21 cellular contexts compared by ENCODE assay signal in genomic region chr1:54922040-54922761, GRCh38. TPM values are rescaled to one million over a fixed set of nuclear protein-coding genes. Genes with fewer than 3 reads are reported as not detected.
"Had no signal": no experiment of that assay in that cellular context is flagged by ENCODE, and none has a peak within 500 bp of the region (broad histone marks: within the 10 kb centered on the region; RNA-seq: fewer than 3 reads in every experiment).

No MANE protein-coding gene starts in this region.

- H3K4me3 Mint-ChIP-seq: activated B cell treated with CpG ODN at 0.5 μM for 24 hours; activated CD8-positive, alpha-beta T cell treated with anti-CD3 and anti-CD28 coated beads for 36 hours; activated naive CD8-positive, alpha-beta T cell treated with anti-CD3 and anti-CD28 coated beads for 36 hours; natural killer cell treated with Interleukin-12 subunit alpha and Interleukin-12 subunit beta and Interleukin-15 and Interleukin-18, amount 100 ng/mL, for 72 hours; stimulated activated naive CD8-positive, alpha-beta T cell treated with anti-CD3 and anti-CD28 coated beads, Interleukin-15, amount 100 ng/mL, for 72 hours had no signal

- H3K36me3 ChIP-seq: brain microvascular endothelial cell, sigmoid colon, thoracic aorta had no signal

- H3K27ac ChIP-seq: brain microvascular endothelial cell, sigmoid colon, thoracic aorta had no signal

- ATAC-seq: activated CD8-positive, alpha-beta T cell treated with anti-CD3 and anti-CD28 coated beads for 36 hours; natural killer cell treated with Interleukin-12 subunit alpha and Interleukin-12 subunit beta and Interleukin-15 and Interleukin-18, amount 100 ng/mL, for 72 hours; stimulated activated naive CD8-positive, alpha-beta T cell treated with anti-CD3 and anti-CD28 coated beads, Interleukin-15, amount 100 ng/mL, for 72 hours had no signal

- H3K4me1 Mint-ChIP-seq: activated B cell treated with CpG ODN at 0.5 μM for 24 hours; activated naive CD8-positive, alpha-beta T cell treated with anti-CD3 and anti-CD28 coated beads for 36 hours; stimulated activated naive CD8-positive, alpha-beta T cell treated with anti-CD3 and anti-CD28 coated beads, Interleukin-15, amount 100 ng/mL, for 72 hours had no signal

- H3K9me3 ChIP-seq: sigmoid colon, thoracic aorta had no signal

- H3K4me3 ChIP-seq: sigmoid colon, thoracic aorta had no signal

- H3K36me3 Mint-ChIP-seq: natural killer cell treated with Interleukin-12 subunit alpha and Interleukin-12 subunit beta and Interleukin-15 and Interleukin-18, amount 100 ng/mL, for 72 hours had no signal

- FAIRE-seq: endothelial cell of umbilical vein, frontal cortex, islet of Langerhans had no signal

- H3K9me3 Mint-ChIP-seq: activated CD8-positive, alpha-beta T cell treated with anti-CD3 and anti-CD28 coated beads for 36 hours; activated naive CD8-positive, alpha-beta T cell treated with anti-CD3 and anti-CD28 coated beads for 36 hours; natural killer cell treated with Interleukin-12 subunit alpha and Interleukin-12 subunit beta and Interleukin-15 and Interleukin-18, amount 100 ng/mL, for 72 hours; stimulated activated naive CD8-positive, alpha-beta T cell treated with anti-CD3 and anti-CD28 coated beads, Interleukin-15, amount 100 ng/mL, for 72 hours had no signal

- H3K27ac Mint-ChIP-seq: activated B cell treated with CpG ODN at 0.5 μM for 24 hours; activated CD8-positive, alpha-beta T cell treated with anti-CD3 and anti-CD28 coated beads for 36 hours; activated naive CD8-positive, alpha-beta T cell treated with anti-CD3 and anti-CD28 coated beads for 36 hours; natural killer cell treated with Interleukin-12 subunit alpha and Interleukin-12 subunit beta and Interleukin-15 and Interleukin-18, amount 100 ng/mL, for 72 hours had no signal

- DNase-seq: activated B cell treated with CpG ODN at 0.5 μM for 24 hours; activated CD4-positive, alpha-beta T cell treated with anti-CD3 and anti-CD28 coated beads for 48 hours; activated CD8-positive, alpha-beta T cell treated with anti-CD3 and anti-CD28 coated beads for 36 hours; activated gamma-delta T cell treated with Interleukin-2 at 50 U/mL for 16 hours; activated naive CD8-positive, alpha-beta T cell treated with anti-CD3 and anti-CD28 coated beads for 36 hours; activated T-cell treated with anti-CD3 and anti-CD28 coated beads, Interleukin-2, amount 50 U/mL, for 48 hours; brain microvascular endothelial cell; cerebellar nuclear complex; effector CD8-positive, alpha-beta T cell; nucleus accumbens; sigmoid colon; stimulated activated CD4-positive, alpha-beta T cell treated with anti-CD3 and anti-CD28 coated beads, Interleukin-1b, Interleukin-23, amount 100 ng/mL, for 48 hours; stimulated activated naive CD8-positive, alpha-beta T cell treated with anti-CD3 and anti-CD28 coated beads, Interleukin-15, amount 100 ng/mL, for 72 hours; SW 1271 had no signal

- H3K27me3 ChIP-seq: brain microvascular endothelial cell, sigmoid colon had no signal

RNA-seq across cellular contexts. Expression of gene TMEM61, which starts 58.2 kb away (rescaled TPM):
- total RNA-seq: activated B cell treated with CpG ODN at 0.5 μM for 24 hours; activated CD8-positive, alpha-beta T cell treated with anti-CD3 and anti-CD28 coated beads for 36 hours; activated naive CD8-positive, alpha-beta T cell treated with anti-CD3 and anti-CD28 coated beads for 36 hours; endothelial cell of umbilical vein; frontal cortex; mesenteric fat pad; natural killer cell treated with Interleukin-12 subunit alpha and Interleukin-12 subunit beta and Interleukin-15 and Interleukin-18, amount 100 ng/mL, for 72 hours; T-helper 2 cell treated with Interferon-gamma antibody and Interleukin-4, amounts not matched to agents 100 ng/mL and 5 ng/mL, for 36 hours had no signal
- polyA plus RNA-seq: endothelial cell of umbilical vein had no signal
